In genomic region chr6:67759001-67759400, GRCh38 we compare ENCODE assay signal across 36 cellular contexts.
"Had no signal": no experiment of that assay in that cellular context is flagged by ENCODE, and none has a peak within 500 bp of the region (broad histone marks: within the 10 kb centered on the region; RNA-seq: fewer than 3 reads in every experiment).

No MANE protein-coding gene starts in this region.

- H3K4me1 ChIP-seq: body of pancreas, breast epithelium, Peyer's patch had no signal

- H3K9me3 Mint-ChIP-seq: activated naive CD4-positive, alpha-beta T cell treated with anti-CD3 and anti-CD28 coated beads, Interleukin-2, amount 50 U/mL, for 24 hours; activated naive CD8-positive, alpha-beta T cell treated with anti-CD3 and anti-CD28 coated beads, Interleukin-2, amount 10 ng/mL, durations not matched to agents 7 days and 5 days had no signal

- FAIRE-seq: astrocyte had no signal

- H3K4me1 Mint-ChIP-seq: activated CD4-positive, alpha-beta T cell treated with anti-CD3 and anti-CD28 coated beads, Interleukin-2, amount 10 ng/mL, durations not matched to agents 24 days and 14 days; activated naive CD4-positive, alpha-beta T cell treated with anti-CD3 and anti-CD28 coated beads, Interleukin-2, amount 50 U/mL, for 24 hours; activated naive CD8-positive, alpha-beta T cell treated with anti-CD3 and anti-CD28 coated beads, Interleukin-2, amount 10 ng/mL, durations not matched to agents 7 days and 5 days; activated T-helper 17 cell treated with anti-CD3 and anti-CD28 coated beads, Interleukin-2, amount 50 U/mL, for 72 hours had no signal

- H3K4me3 Mint-ChIP-seq: activated CD4-positive, alpha-beta T cell treated with anti-CD3 and anti-CD28 coated beads, Interleukin-2, amount 10 ng/mL, durations not matched to agents 24 days and 14 days; activated CD8-positive, alpha-beta T cell treated with anti-CD3 and anti-CD28 coated beads for 36 hours; activated naive CD4-positive, alpha-beta T cell treated with anti-CD3 and anti-CD28 coated beads, Interleukin-2, amount 50 U/mL, for 24 hours; activated naive CD8-positive, alpha-beta T cell treated with anti-CD3 and anti-CD28 coated beads, Interleukin-2, amount 10 ng/mL, durations not matched to agents 7 days and 5 days; activated T-cell treated with anti-CD3 and anti-CD28 coated beads, Interleukin-2, amount 50 U/mL, for 72 hours; activated T-helper 17 cell treated with anti-CD3 and anti-CD28 coated beads, Interleukin-2, amount 50 U/mL, for 72 hours had no signal

- H3K27ac Mint-ChIP-seq: activated CD4-positive, alpha-beta T cell treated with anti-CD3 and anti-CD28 coated beads, Interleukin-2, amount 10 ng/mL, durations not matched to agents 24 days and 14 days; activated CD8-positive, alpha-beta T cell treated with anti-CD3 and anti-CD28 coated beads for 36 hours; activated naive CD4-positive, alpha-beta T cell treated with anti-CD3 and anti-CD28 coated beads, Interleukin-2, amount 50 U/mL, for 24 hours; activated naive CD8-positive, alpha-beta T cell treated with anti-CD3 and anti-CD28 coated beads, Interleukin-2, amount 10 ng/mL, durations not matched to agents 7 days and 5 days; activated T-cell treated with anti-CD3 and anti-CD28 coated beads, Interleukin-2, amount 50 U/mL, for 72 hours; activated T-helper 17 cell treated with anti-CD3 and anti-CD28 coated beads, Interleukin-2, amount 50 U/mL, for 72 hours had no signal

- H3K9me3 ChIP-seq: body of pancreas, Peyer's patch had no signal

- H3K36me3 ChIP-seq: breast epithelium, Peyer's patch had no signal

- H3K27ac ChIP-seq: body of pancreas, breast epithelium, Peyer's patch had no signal

- H3K4me3 ChIP-seq: body of pancreas, breast epithelium, Peyer's patch had no signal

- DNase-seq: activated CD4-positive, alpha-beta T cell treated with anti-CD3 and anti-CD28 coated beads, Interleukin-2, amount 10 ng/mL, durations not matched to agents 24 days and 14 days; activated CD4-positive, alpha-beta T cell treated with anti-CD3 and anti-CD28 coated beads, Interleukin-2, amount 50 U/mL, for 4 hours; activated CD8-positive, alpha-beta T cell treated with anti-CD3 and anti-CD28 coated beads for 36 hours; activated gamma-delta T cell; activated naive CD4-positive, alpha-beta T cell treated with Interleukin-2 at 50 U/mL for 16 hours; activated naive CD8-positive, alpha-beta T cell treated with anti-CD3 and anti-CD28 coated beads, Interleukin-2, amount 10 ng/mL, durations not matched to agents 7 days and 5 days; activated T-cell treated with anti-CD3 and anti-CD28 coated beads, Interleukin-2, amount 50 U/mL, for 1 hour; activated T-cell treated with anti-CD3 and anti-CD28 coated beads, Interleukin-2, amount 50 U/mL, for 72 hours; body of pancreas; caudate nucleus; KG1; NCI-H1092 treated with DMSO at 0.1 percent for 48 hours; NCI-H1417; NCI-H146; NCI-H187; NCI-H2029 treated with DMSO at 0.1 percent for 48 hours; NCI-H2107; NCI-H2171; NCI-H510A; NCI-H526; NCI-H748 treated with DMSO at 0.1 percent for 48 hours; NK-92 treated with Interleukin-12 subunit alpha and Interleukin-12 subunit beta, amount 100 ng/mL, for 24 hours; PC-3; Peyer's patch; RPMI8226; SIG-M5; SW 1271; T-helper 1 cell; T-helper 2 cell; T-helper 9 cell had no signal

- H3K27me3 ChIP-seq: body of pancreas, breast epithelium, Peyer's patch had no signal

- ATAC-seq: activated CD8-positive, alpha-beta T cell treated with anti-CD3 and anti-CD28 coated beads for 36 hours; activated T-cell treated with anti-CD3 and anti-CD28 coated beads, Interleukin-2, amount 50 U/mL, for 72 hours; activated T-helper 17 cell treated with anti-CD3 and anti-CD28 coated beads, Interleukin-2, amount 50 U/mL, for 72 hours; body of pancreas; PC-3; Right ventricle myocardium inferior; SK-N-SH treated with all-trans-retinoic acid at 6 μM for 48 hours had no signal

- H3K36me3 Mint-ChIP-seq: activated naive CD4-positive, alpha-beta T cell treated with anti-CD3 and anti-CD28 coated beads, Interleukin-2, amount 50 U/mL, for 24 hours; activated naive CD8-positive, alpha-beta T cell treated with anti-CD3 and anti-CD28 coated beads, Interleukin-2, amount 10 ng/mL, durations not matched to agents 7 days and 5 days had no signal

- H3K27me3 Mint-ChIP-seq: activated CD4-positive, alpha-beta T cell treated with anti-CD3 and anti-CD28 coated beads, Interleukin-2, amount 10 ng/mL, durations not matched to agents 24 days and 14 days; activated CD8-positive, alpha-beta T cell treated with anti-CD3 and anti-CD28 coated beads for 36 hours; activated naive CD4-positive, alpha-beta T cell treated with anti-CD3 and anti-CD28 coated beads, Interleukin-2, amount 50 U/mL, for 24 hours; activated naive CD8-positive, alpha-beta T cell treated with anti-CD3 and anti-CD28 coated beads, Interleukin-2, amount 10 ng/mL, durations not matched to agents 7 days and 5 days; activated T-helper 17 cell treated with anti-CD3 and anti-CD28 coated beads, Interleukin-2, amount 50 U/mL, for 72 hours had no signal
